Comparison of ENCODE assay signal across 28 cellular contexts in genomic region chr16:15970743-15971434, GRCh38. TPM values are rescaled to one million over a fixed set of nuclear protein-coding genes. Genes with fewer than 3 reads are reported as not detected.
DNase-seq lines count a peak whose midpoint lies in the region; ATAC-seq and TF ChIP-seq lines count a peak whose summit lies in the region.
"Had no signal": no experiment of that assay in that cellular context is flagged by ENCODE, and none has a peak within 500 bp of the region (broad histone marks: within the 10 kb centered on the region; RNA-seq: fewer than 3 reads in every experiment).

No MANE protein-coding gene starts in this region.

- ATAC-seq in left lung = peak; percentile 28
- ATAC-seq in body of pancreas = no peak
- ATAC-seq: activated CD4-positive, CD25-positive, alpha-beta regulatory T cell treated with anti-CD3 and anti-CD28 coated beads, Interleukin-2, amount 50 U/mL, for 24 hours; pancreas; right cardiac atrium had no signal

- TF ChIP-seq EP300 in esophagus muscularis mucosa (IDR thresholded peaks at IDR 0.05) = no peak

- TF ChIP-seq CTCF in esophagus muscularis mucosa (IDR thresholded peaks at IDR 0.05) = no peak
- TF ChIP-seq CTCF in left lung (IDR thresholded peaks at IDR 0.05) = no peak
- no peak for TF ChIP-seq CTCF in Peyer's patch (IDR thresholded peaks at IDR 0.05)
- no peak for TF ChIP-seq CTCF in body of pancreas (IDR thresholded peaks at IDR 0.05)

- WGBS in esophagus muscularis mucosa = 86% methylated on average over 7 of the region's 7 CpGs
- 82 to 92% methylated on average over 7 of the region's 7 CpGs for WGBS in body of pancreas, 2 donors

- H3K4me1 ChIP-seq in esophagus muscularis mucosa (peaks cover 32 to 100% (median 94%) of the 10 kb centered on the region in 4 donors), left lung (peaks cover 8 to 42% of the 10 kb centered on the region in 2 donors), Peyer's patch (no peaks in the 10 kb centered on the region), body of pancreas (peaks cover 19% of the 10 kb centered on the region)
- H3K4me1 ChIP-seq: BLaER1 treated with 17β-estradiol and CSF1 and Interleukin-3, amounts not matched to agents 10 nM and 100 nM; pancreas had no signal

- H3K4me3 ChIP-seq in esophagus muscularis mucosa (no peak overlapping the region), left lung (no peak overlapping the region), Peyer's patch (no peak overlapping the region), body of pancreas (no peak overlapping the region)
- H3K4me3 ChIP-seq: left ventricle myocardium inferior, pancreas, SJCRH30 had no signal

- H3K9me3 ChIP-seq in esophagus muscularis mucosa = peaks cover 0 to 15% (median 2%) of the 10 kb centered on the region in 4 donors
- H3K9me3 ChIP-seq in left lung = peaks cover 0 to 12% of the 10 kb centered on the region in 2 donors
- peaks cover 0 to 2% (median 0%) of the 10 kb centered on the region in 4 donors for H3K9me3 ChIP-seq in Peyer's patch
- no peaks in the 10 kb centered on the region for H3K9me3 ChIP-seq in body of pancreas
- H3K9me3 ChIP-seq: pancreas, SJCRH30 had no signal

- H3K27ac ChIP-seq in esophagus muscularis mucosa (replicated peaks in 1 of 4) = peak overlapping the region; percentile 82 to 89 (median 86)
- peak overlapping the region in 1 of 2 donors; percentile 60 for H3K27ac ChIP-seq in left lung
- no peak overlapping the region for H3K27ac ChIP-seq in Peyer's patch
- no peak overlapping the region for H3K27ac ChIP-seq in body of pancreas
- H3K27ac ChIP-seq: BLaER1 treated with 17β-estradiol and CSF1 and Interleukin-3, amounts not matched to agents 10 nM and 100 nM; brain microvascular endothelial cell; KMS-11; left ventricle myocardium inferior; pancreas; SJCRH30 had no signal

- intact Hi-C loops in esophagus muscularis mucosa (cut with DNase I) (no loop called here), left lung (cut with DNase I) (no loop called here), body of pancreas (cut with DNase I) (no loop called here)

- H3K27me3 ChIP-seq in esophagus muscularis mucosa (no peaks in the 10 kb centered on the region), left lung (no peaks in the 10 kb centered on the region), Peyer's patch (no peaks in the 10 kb centered on the region), body of pancreas (no peaks in the 10 kb centered on the region)
- H3K27me3 ChIP-seq: BLaER1 treated with 17β-estradiol and CSF1 and Interleukin-3, amounts not matched to agents 10 nM and 100 nM; brain microvascular endothelial cell; pancreas; SJCRH30 had no signal

- TF ChIP-seq POLR2A in esophagus muscularis mucosa (IDR thresholded peaks at IDR 0.05; ENCODE audit: low read depth) (no peak), Peyer's patch (IDR thresholded peaks at IDR 0.05) (no peak), body of pancreas (IDR thresholded peaks at IDR 0.05) (no peak)

- DNase-seq in ELF-1 (ENCODE audit: low read depth, low spot score) (peak; percentile 97), M059J (ENCODE audit: low read depth) (peak; percentile 64), esophagus muscularis mucosa (ENCODE audit: extremely low spot score) (no peak), left lung (no peak), glomerular visceral epithelial cell (ENCODE audit: extremely low spot score) (no peak), Peyer's patch (no peak), dedifferentiated amniotic fluid mesenchymal stem cell (ENCODE audit: extremely low spot score) (no peak), body of pancreas (no peak)
- DNase-seq: activated gamma-delta T cell treated with Interleukin-2 at 50 U/mL for 16 hours; brain microvascular endothelial cell; COR-L47; DND-41; effector memory CD8-positive, alpha-beta T cell; foreskin melanocyte; left ventricle myocardium inferior; MV-4-11; natural killer cell; NCI-H510A; NK-92 treated with Interleukin-12 subunit alpha and Interleukin-12 subunit beta, amount 100 ng/mL, for 24 hours; pancreas; right cardiac atrium; stimulated activated CD4-positive, alpha-beta T cell treated with anti-CD3 and anti-CD28 coated beads, Interleukin-12 subunit alpha, Interleukin-12 subunit beta, amount 100 ng/mL, for 4 hours; stimulated activated CD4-positive, alpha-beta T cell treated with anti-CD3 and anti-CD28 coated beads, Interleukin-4, amount 100 ng/mL, for 4 hours; stimulated activated naive CD4-positive, alpha-beta T cell had no signal

- H3K36me3 ChIP-seq in esophagus muscularis mucosa = no peaks in the 10 kb centered on the region
- no peaks in the 10 kb centered on the region for H3K36me3 ChIP-seq in left lung
- H3K36me3 ChIP-seq in Peyer's patch = no peaks in the 10 kb centered on the region
- H3K36me3 ChIP-seq in body of pancreas (replicated peaks in 1 of 2; ENCODE audit: insufficient read depth in 1 of 2, low read depth in 2 of 2) = no peaks in the 10 kb centered on the region
- H3K36me3 ChIP-seq: brain microvascular endothelial cell, pancreas had no signal

RNA-seq across cellular contexts. Expression of gene ABCC1, which starts 21.5 kb away (rescaled TPM):
- 11.3 and 21.5 TPM in 2 replicates for total RNA-seq in M059J (2014; rRNA removed; shearing (Covaris generic))
- total RNA-seq in esophagus muscularis mucosa (100 to 1,000 TPM in 2 of 4 donors, 10 to 100 TPM in 2; 61.8 to 141 (median 103) TPM), left lung (10 to 100 TPM; 33.3 to 44.6 TPM), Peyer's patch (100 to 1,000 TPM in 1 of 4 donors, 10 to 100 TPM in 3; 17.3 to 105 (median 28.3) TPM), body of pancreas (10 to 100 TPM; 12.7 to 23.1 TPM)

Comparison
In these comparisons a context has a peak if more than half of its experiments do, and no peak if none do; other contexts are left out.
1. DNase-seq: peak in ELF-1 (single experiment) and M059J (single experiment); none in esophagus muscularis mucosa (single experiment), left lung (0 of 2), glomerular visceral epithelial cell (single experiment), Peyer's patch (0 of 3), dedifferentiated amniotic fluid mesenchymal stem cell (single experiment) and body of pancreas (0 of 4).
2. H3K27ac ChIP-seq: peak in esophagus muscularis mucosa (4 of 4); none in Peyer's patch (0 of 4) and body of pancreas (0 of 4).